Comparison of ENCODE assay signal across 1 cellular context in genomic region chr7:13099197-13099795, GRCh38.
TF ChIP-seq lines count a peak whose summit lies in the region.

No MANE protein-coding gene starts in this region.

TF ChIP-seq in HepG2, 621 proteins besides CTCF, POLR2A, EP300 and RAD21 (continued from another document):
- TF ChIP-seq ATF4 (CRISPR knock-in tag; IDR thresholded peaks at IDR 0.05) (peak in 1 of 2 experiments; percentile 90; a peak in 2 of 4 replicates), ZNF33A (CRISPR knock-in tag; IDR thresholded peaks at IDR 0.05; ENCODE audit: borderline replicate concordance) (no peak), SIN3B (IDR thresholded peaks at IDR 0.05; ENCODE audit: low read length) (no peak), FOXK1 (CRISPR knock-in tag; IDR thresholded peaks at IDR 0.05; ENCODE audit: borderline replicate concordance, low read depth) (peak; percentile 36; the same call in 1 of the 2 replicates), TEAD2 (CRISPR knock-in tag; IDR thresholded peaks at IDR 0.05) (no peak), GPN1 (CRISPR knock-in tag; IDR thresholded peaks at IDR 0.05; ENCODE audit: borderline replicate concordance) (no peak), GATAD2A (CRISPR knock-in tag; IDR thresholded peaks at IDR 0.05) (peak; percentile 59; the same call in 1 of the 2 replicates), POGK (CRISPR knock-in tag; conservative IDR thresholded peaks at IDR 0.05) (no peak), ZBTB7B (CRISPR knock-in tag; IDR thresholded peaks at IDR 0.05) (no peak), THRA (CRISPR knock-in tag; IDR thresholded peaks at IDR 0.05; ENCODE audit: borderline replicate concordance) (no peak), BHLHE40 (IDR thresholded peaks at IDR 0.05; ENCODE audit: low read length) (peak; percentile 15; the same call in 1 of the 2 replicates), SOX5 (CRISPR knock-in tag; IDR thresholded peaks at IDR 0.05; ENCODE audit: borderline replicate concordance) (no peak), FOXA1 (IDR thresholded peaks at IDR 0.05) (no peak), FOXA1 (CRISPR knock-in tag; IDR thresholded peaks at IDR 0.05) (0 out of 2 replicates have a peak, but pooled peaks have one; percentile 14)
- TF ChIP-seq, protein P1, sequence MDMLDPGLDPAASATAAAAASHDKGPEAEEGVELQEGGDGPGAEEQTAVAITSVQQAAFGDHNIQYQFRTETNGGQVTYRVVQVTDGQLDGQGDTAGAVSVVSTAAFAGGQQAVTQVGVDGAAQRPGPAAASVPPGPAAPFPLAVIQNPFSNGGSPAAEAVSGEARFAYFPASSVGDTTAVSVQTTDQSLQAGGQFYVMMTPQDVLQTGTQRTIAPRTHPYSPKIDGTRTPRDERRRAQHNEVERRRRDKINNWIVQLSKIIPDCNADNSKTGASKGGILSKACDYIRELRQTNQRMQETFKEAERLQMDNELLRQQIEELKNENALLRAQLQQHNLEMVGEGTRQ (IDR thresholded peaks at IDR 0.05; ENCODE audit: low read depth, low read length): no peak
- TF ChIP-seq, protein P1 (CRISPR knock-in tag; IDR thresholded peaks at IDR 0.05; ENCODE audit: borderline replicate concordance): no peak
TF ChIP-seq in HepG2: peak in this region for 9.
